Comparison of ENCODE assay signal across 2 cellular contexts in genomic region chr5:39179561-39179960, GRCh38. TPM values are rescaled to one million over a fixed set of nuclear protein-coding genes. Genes with fewer than 3 reads are reported as not detected.
"Had no signal": no experiment of that assay in that cellular context is flagged by ENCODE, and none has a peak within 500 bp of the region (broad histone marks: within the 10 kb centered on the region; RNA-seq: fewer than 3 reads in every experiment).

No MANE protein-coding gene starts in this region.

RNA-seq across cellular contexts. Expression of gene FYB1, which starts 39.8 kb away (rescaled TPM):
- total RNA-seq: fibroblast of villous mesenchyme had no signal
- polyA plus RNA-seq: neural cell had no signal
